Comparison of ENCODE assay signal across 9 cellular contexts in genomic region chr15:39969871-39970270, GRCh38. TPM values are rescaled to one million over a fixed set of nuclear protein-coding genes. Genes with fewer than 3 reads are reported as not detected.
A peak's percentile ranks its signal among the peaks of the same experiment; 100 is the strongest.
DNase-seq lines count a peak whose midpoint lies in the region; ATAC-seq and TF ChIP-seq lines count a peak whose summit lies in the region.
"Had no signal": no experiment of that assay in that cellular context is flagged by ENCODE, and none has a peak within 500 bp of the region (broad histone marks: within the 10 kb centered on the region; RNA-seq: fewer than 3 reads in every experiment).

No MANE protein-coding gene starts in this region.

- H3K27ac ChIP-seq in uterus (peak overlapping the region; percentile 24 to 59), WERI-Rb-1 (no peak overlapping the region), gastrocnemius medialis (no peak overlapping the region)

- TF ChIP-seq CTCF in uterus (IDR thresholded peaks at IDR 0.05), result no peak
- TF ChIP-seq CTCF in WERI-Rb-1 (IDR thresholded peaks at IDR 0.05; ENCODE audit: low read depth, low read length), result no peak
- no peak for TF ChIP-seq CTCF in gastrocnemius medialis (IDR thresholded peaks at IDR 0.05 in 4 of 5, conservative IDR thresholded peaks at IDR 0.05 in 1 of 5)

- no peak for TF ChIP-seq POLR2A in uterus (IDR thresholded peaks at IDR 0.05)
- TF ChIP-seq POLR2A in gastrocnemius medialis (IDR thresholded peaks at IDR 0.05), result no peak

- H3K4me1 ChIP-seq in uterus, result no peaks in the 10 kb centered on the region
- no peaks in the 10 kb centered on the region for H3K4me1 ChIP-seq in gastrocnemius medialis

- intact Hi-C loops in uterus (cut with DNase I; ENCODE audit: low total_unique reads) (no loop called here), gastrocnemius medialis (cut with DNase I; ENCODE audit: low total_unique reads) (no loop called here)

- no peak for ATAC-seq in gastrocnemius medialis

- in situ Hi-C loops in gastrocnemius medialis (cut with MboI; ENCODE audit: low sequenced_read_pairs in 4 of 4), result loop anchor here in 1 of 4 donors (10.0 kb wide), 1 partner anchor 185 kb away; the partner anchor contains the start of gene FSIP1

- peak; percentile 27 for DNase-seq in stimulated activated CD4-positive, alpha-beta T cell treated with anti-CD3 and anti-CD28 coated beads, Interleukin-2, amount 100 ng/mL, for 48 hours
- DNase-seq in stimulated activated CD4-positive, alpha-beta T cell treated with anti-CD3 and anti-CD28 coated beads, Interleukin-4, amount 100 ng/mL, for 1 hour, result no peak
- DNase-seq in amniotic epithelial cell (ENCODE audit: low read depth) (peak; percentile 65), inferior parietal cortex (ENCODE audit: extremely low spot score) (peak; percentile 59), uterus (peak; percentile 65 to 82), GM19240 (ENCODE audit: insufficient read length, low spot score) (no peak), WERI-Rb-1 (no peak), gastrocnemius medialis (no peak)
- DNase-seq: NCI-H1105 had no signal

- H3K4me3 ChIP-seq in uterus, result no peak overlapping the region
- H3K4me3 ChIP-seq in WERI-Rb-1 (ENCODE audit: low read depth, low read length), result no peak overlapping the region
- H3K4me3 ChIP-seq in gastrocnemius medialis, result no peak overlapping the region

- H3K9me3 ChIP-seq in uterus (no peaks in the 10 kb centered on the region), WERI-Rb-1 (ENCODE audit: severe bottlenecking) (no peaks in the 10 kb centered on the region), gastrocnemius medialis (no peaks in the 10 kb centered on the region)

- H3K36me3 ChIP-seq in uterus, result no peaks in the 10 kb centered on the region
- H3K36me3 ChIP-seq in WERI-Rb-1, result peaks cover 12% of the 10 kb centered on the region
- H3K36me3 ChIP-seq in gastrocnemius medialis, result peaks cover 0 to 53% of the 10 kb centered on the region in 2 donors

- H3K27me3 ChIP-seq in uterus (no peaks in the 10 kb centered on the region), WERI-Rb-1 (ENCODE audit: insufficient read depth, low read depth, severe bottlenecking) (no peaks in the 10 kb centered on the region), gastrocnemius medialis (no peaks in the 10 kb centered on the region)

RNA-seq across cellular contexts. Expression of gene EIF2AK4, which starts 36.0 kb away (rescaled TPM):
- 10 to 100 TPM; 18.2 to 59.4 (median 36.7) TPM for total RNA-seq in uterus
- 10 to 100 TPM; 18.8 to 37.5 (median 30.0) TPM for total RNA-seq in gastrocnemius medialis

RNA-seq across cellular contexts. Expression of gene GPR176, which starts 49.8 kb away (rescaled TPM):
- 10 to 100 TPM in 1 of 4 donors, 1 to 10 TPM in 3; 5.5 to 11.8 (median 7.1) TPM for total RNA-seq in uterus
- 1 to 10 TPM; 1.1 to 3.0 (median 1.7) TPM for total RNA-seq in gastrocnemius medialis

Comparison
In these comparisons a context has a peak if more than half of its experiments do, and no peak if none do; other contexts are left out.
1. DNase-seq: peak in stimulated activated CD4-positive, alpha-beta T cell treated with anti-CD3 and anti-CD28 coated beads, Interleukin-2, amount 100 ng/mL, for 48 hours (2 of 2), amniotic epithelial cell (single experiment), inferior parietal cortex (single experiment) and uterus (2 of 2); none in stimulated activated CD4-positive, alpha-beta T cell treated with anti-CD3 and anti-CD28 coated beads, Interleukin-4, amount 100 ng/mL, for 1 hour (single experiment), GM19240 (single experiment), WERI-Rb-1 (single experiment) and gastrocnemius medialis (0 of 2).
2. H3K27ac ChIP-seq: peak in uterus (2 of 2); none in WERI-Rb-1 (single experiment) and gastrocnemius medialis (0 of 4).